In the genomic region with DNA sequence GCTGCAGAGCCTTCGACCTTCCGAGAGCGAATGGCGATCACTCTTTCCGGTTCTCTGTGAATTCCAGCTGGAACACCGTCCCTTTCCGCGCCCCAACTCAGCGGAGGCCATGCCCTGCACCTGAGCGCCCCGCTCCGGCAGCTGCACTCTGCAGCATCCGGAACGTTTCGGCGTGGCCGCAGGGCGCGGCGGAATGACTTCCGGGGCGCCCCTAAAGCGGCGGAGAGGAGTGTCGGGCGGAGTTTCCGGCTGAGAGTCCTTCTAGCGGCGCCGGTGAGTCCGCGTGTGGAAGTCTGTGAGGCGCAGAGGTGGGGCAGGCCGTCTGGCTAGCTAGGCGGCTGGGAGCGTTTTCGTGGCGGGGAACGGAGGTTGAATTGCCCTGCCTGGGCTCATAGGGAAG, we compare ENCODE assay signal across 8 cellular contexts.
A peak's percentile ranks its signal among the peaks of the same experiment; 100 is the strongest.
DNase-seq lines count a peak whose midpoint lies in the region; ATAC-seq and TF ChIP-seq lines count a peak whose summit lies in the region.
"Not testable (repeated sequence)": the region's sequence is repeated elsewhere in the genome, so short reads cannot be mapped to it uniquely, and the experiment has no call there.

A gene (plus strand): TSS at position 252 of the 400 bp plus-strand sequence.

- not testable (repeated sequence) for H3K4me3 Mint-ChIP-seq in CD4-positive, CD25-positive, alpha-beta regulatory T cell; natural killer cell

- H3K27me3 ChIP-seq in CD4-positive, CD25-positive, alpha-beta regulatory T cell (ENCODE audit: control insufficient read depth, insufficient read depth, low read length), result not testable (repeated sequence)

- H3K4me1 Mint-ChIP-seq in CD4-positive, CD25-positive, alpha-beta regulatory T cell; natural killer cell: not testable (repeated sequence)

- intact Hi-C loops in natural killer cell (cut with micrococcal nuclease), result not testable (repeated sequence)

- not testable (repeated sequence) for H3K9me3 ChIP-seq in CD4-positive, CD25-positive, alpha-beta regulatory T cell (ENCODE audit: control insufficient read depth in 2 of 2, low read length in 2 of 2)

- ATAC-seq in CD4-positive, CD25-positive, alpha-beta regulatory T cell (ENCODE audit: low read depth in 2 of 2), result peak; percentile 99 to 100
- ATAC-seq in GM19025 (IDR thresholded peaks at IDR 0.05; ENCODE audit: low read depth, unreplicated experiment) (peak; percentile 98), GM21526 (IDR thresholded peaks at IDR 0.05; ENCODE audit: low FRiP score, unreplicated experiment) (peak; percentile 96), HG02852 (IDR thresholded peaks at IDR 0.05; ENCODE audit: unreplicated experiment) (peak; percentile 98), HG03175 (IDR thresholded peaks at IDR 0.05; ENCODE audit: unreplicated experiment) (peak; percentile 99), SK-N-SH treated with all-trans-retinoic acid at 6 μM for 48 hours (peak; percentile 99), esophagus mucosa (peak; percentile 99), natural killer cell (peak; percentile 99)

- not testable (repeated sequence) for H3K4me3 ChIP-seq in CD4-positive, CD25-positive, alpha-beta regulatory T cell (ENCODE audit: low read depth, low read length)

- not testable (repeated sequence) for H3K27ac Mint-ChIP-seq in CD4-positive, CD25-positive, alpha-beta regulatory T cell; natural killer cell

- H3K9me3 Mint-ChIP-seq in CD4-positive, CD25-positive, alpha-beta regulatory T cell; natural killer cell: not testable (repeated sequence)

- not testable (repeated sequence) for H3K36me3 Mint-ChIP-seq in CD4-positive, CD25-positive, alpha-beta regulatory T cell; natural killer cell

- not testable (repeated sequence) for DNase-seq in CD4-positive, CD25-positive, alpha-beta regulatory T cell; natural killer cell

- not testable (repeated sequence) for H3K4me1 ChIP-seq in CD4-positive, CD25-positive, alpha-beta regulatory T cell (ENCODE audit: control insufficient read depth, insufficient read depth, low read length, poor library complexity, severe bottlenecking)

- not testable (repeated sequence) for H3K27me3 Mint-ChIP-seq in CD4-positive, CD25-positive, alpha-beta regulatory T cell; natural killer cell (ENCODE audit: low read depth in 2 of 2)

- not testable (repeated sequence) for TF ChIP-seq CTCF in natural killer cell (IDR thresholded peaks at IDR 0.05)

- H3K36me3 ChIP-seq in CD4-positive, CD25-positive, alpha-beta regulatory T cell (ENCODE audit: control insufficient read depth, insufficient read depth, low read length), result not testable (repeated sequence)

- H3K27ac ChIP-seq in CD4-positive, CD25-positive, alpha-beta regulatory T cell (ENCODE audit: insufficient read depth, low read length, poor library complexity, severe bottlenecking), result not testable (repeated sequence)
